Comparison of ENCODE assay signal across 2 cellular contexts in genomic region chr3:112333002-112333385, GRCh38.
A peak's percentile ranks its signal among the peaks of the same experiment; 100 is the strongest.
TF ChIP-seq lines count a peak whose summit lies in the region.

CD200 (plus strand) TSS chr3:112333156; CDS start chr3:112333213, 57 bp downstream.

TF ChIP-seq in HepG2, 621 proteins besides CTCF, POLR2A, EP300 and RAD21:
- no peak for TF ChIP-seq ISL2 (CRISPR knock-in tag; IDR thresholded peaks at IDR 0.05)
- no peak for TF ChIP-seq ZNF468 (CRISPR knock-in tag; IDR thresholded peaks at IDR 0.05)
- TF ChIP-seq SRF (IDR thresholded peaks at IDR 0.05; ENCODE audit: low read depth, low read length), result no peak
- no peak for TF ChIP-seq ZNF34 (CRISPR knock-in tag; IDR thresholded peaks at IDR 0.05; ENCODE audit: borderline replicate concordance)
- no peak for TF ChIP-seq CBX2 (IDR thresholded peaks at IDR 0.05; ENCODE audit: low read depth, low read length)
- no peak for TF ChIP-seq CBX2 (CRISPR knock-in tag; IDR thresholded peaks at IDR 0.05; ENCODE audit: low read depth)
- TF ChIP-seq SRY (CRISPR knock-in tag; IDR thresholded peaks at IDR 0.05), result no peak
- no peak for TF ChIP-seq KLF9 (CRISPR knock-in tag; IDR thresholded peaks at IDR 0.05; ENCODE audit: low read depth)
- no peak for TF ChIP-seq ZMYM3 (CRISPR knock-in tag; IDR thresholded peaks at IDR 0.05)
- no peak for TF ChIP-seq PHF8 (CRISPR knock-in tag; IDR thresholded peaks at IDR 0.05)
- TF ChIP-seq ZNF768 (CRISPR knock-in tag; IDR thresholded peaks at IDR 0.05), result no peak
- TF ChIP-seq SATB2 (CRISPR knock-in tag; IDR thresholded peaks at IDR 0.05), result no peak
- no peak for TF ChIP-seq BRD4 (CRISPR knock-in tag; IDR thresholded peaks at IDR 0.05)

TF ChIP-seq in WTC11, 78 proteins besides CTCF, POLR2A, EP300 and RAD21:
- peak; percentile 40; the same call in 1 of the 2 replicates for TF ChIP-seq FOXK1 (CRISPR knock-in tag; IDR thresholded peaks at IDR 0.05)
- TF ChIP-seq ZNF423 (CRISPR knock-in tag; IDR thresholded peaks at IDR 0.05), result no peak
- TF ChIP-seq TCF7 (CRISPR knock-in tag; IDR thresholded peaks at IDR 0.05; ENCODE audit: low read depth), result no peak
- TF ChIP-seq IRF1 (CRISPR knock-in tag; IDR thresholded peaks at IDR 0.05), result 0 out of 2 replicates have a peak, but pooled peaks have one; percentile 49
- no peak for TF ChIP-seq ARID4B (CRISPR knock-in tag; IDR thresholded peaks at IDR 0.05; ENCODE audit: borderline replicate concordance)
- peak; percentile 68; the same call in 1 of the 2 replicates for TF ChIP-seq FOXP4 (CRISPR knock-in tag; IDR thresholded peaks at IDR 0.05)
- peak; percentile 38; the same call in 1 of the 2 replicates for TF ChIP-seq MAX (CRISPR knock-in tag; IDR thresholded peaks at IDR 0.05)
- no peak for TF ChIP-seq RORB (CRISPR knock-in tag; IDR thresholded peaks at IDR 0.05)
- peak; percentile 70; the same call in 1 of the 2 replicates for TF ChIP-seq ZNF138 (CRISPR knock-in tag; conservative IDR thresholded peaks at IDR 0.05)
- no peak for TF ChIP-seq NFATC4 (CRISPR knock-in tag; IDR thresholded peaks at IDR 0.05)
- no peak for TF ChIP-seq ZNF671 (CRISPR knock-in tag; IDR thresholded peaks at IDR 0.05)
- no peak for TF ChIP-seq JAZF1 (CRISPR knock-in tag; IDR thresholded peaks at IDR 0.05)
- TF ChIP-seq SMAD4 (CRISPR knock-in tag; IDR thresholded peaks at IDR 0.05), result no peak
- TF ChIP-seq CREM (CRISPR knock-in tag; IDR thresholded peaks at IDR 0.05), result 0 out of 2 replicates have a peak, but pooled peaks have one; percentile 70
- peak; percentile 4; the same call in 1 of the 2 replicates for TF ChIP-seq AFF4 (CRISPR knock-in tag; IDR thresholded peaks at IDR 0.05; ENCODE audit: borderline replicate concordance)
- no peak; the same call in 1 of the 2 replicates for TF ChIP-seq SMAD3 (CRISPR knock-in tag; IDR thresholded peaks at IDR 0.05; ENCODE audit: borderline replicate concordance)
- peak; percentile 73 for TF ChIP-seq ETV6 (CRISPR knock-in tag; IDR thresholded peaks at IDR 0.05)
- no peak; the same call in 1 of the 2 replicates for TF ChIP-seq ZBTB43 (CRISPR knock-in tag; IDR thresholded peaks at IDR 0.05)
- peak; percentile 29; the same call in 1 of the 2 replicates for TF ChIP-seq FOXP1 (CRISPR knock-in tag; IDR thresholded peaks at IDR 0.05; ENCODE audit: borderline replicate concordance)
- 0 out of 2 replicates have a peak, but pooled peaks have one; percentile 44 for TF ChIP-seq HMGXB4 (CRISPR knock-in tag; IDR thresholded peaks at IDR 0.05)
- peak; percentile 72 for TF ChIP-seq E2F5 (CRISPR knock-in tag; IDR thresholded peaks at IDR 0.05)
- TF ChIP-seq NFE2L1 (CRISPR knock-in tag; IDR thresholded peaks at IDR 0.05), result 0 out of 2 replicates have a peak, but pooled peaks have one; percentile 19
- TF ChIP-seq ELF4 (CRISPR knock-in tag; IDR thresholded peaks at IDR 0.05; ENCODE audit: low read depth), result no peak
